In genomic region chr12:56119361-56119796, GRCh38 we compare ENCODE assay signal across 8 cellular contexts. TPM values are rescaled to one million over a fixed set of nuclear protein-coding genes. Genes with fewer than 3 reads are reported as not detected.
DNase-seq lines count a peak whose midpoint lies in the region; ATAC-seq and TF ChIP-seq lines count a peak whose summit lies in the region.

No MANE protein-coding gene starts in this region.

- ATAC-seq in SK-N-SH treated with all-trans-retinoic acid at 6 μM for 48 hours (peak; percentile 49), left cardiac atrium (peak; percentile 48 to 53), HG02623 (IDR thresholded peaks at IDR 0.05; ENCODE audit: unreplicated experiment) (no peak), GM21619 (IDR thresholded peaks at IDR 0.05; ENCODE audit: unreplicated experiment) (no peak)

- H3K14ac ChIP-seq in trophoblast cell (ENCODE audit: low read length) = no peak overlapping the region

- no peak overlapping the region for H3K4me3 ChIP-seq in trophoblast cell (ENCODE audit: low read depth, low read length)

- H3K4me1 ChIP-seq in trophoblast cell (ENCODE audit: control insufficient read depth in 1 of 2, insufficient read depth in 2 of 2, low read length in 2 of 2) = peaks cover 6 to 12% of the 10 kb centered on the region in 2 experiments

- H3K4ac ChIP-seq in trophoblast cell (ENCODE audit: low read depth, low read length) = no peak overlapping the region

- no peaks in the 10 kb centered on the region for H3K27me3 ChIP-seq in trophoblast cell (ENCODE audit: insufficient read depth, low read length)

- H3K23ac ChIP-seq in trophoblast cell (ENCODE audit: low read length) = no peak overlapping the region

- intact Hi-C loops in left cardiac atrium (cut with DNase I) = loop anchor here in 1 of 2 donors (2.0 to 5.0 kb wide), 2 partner anchors 38 to 69 kb away; partner anchors contain the start of genes MYL6 and SMARCC2

- H3K4me2 ChIP-seq in trophoblast cell (ENCODE audit: low read length) = peak overlapping the region; percentile 82

- peak; percentile 71 for DNase-seq in GF-D8 (lab: John Stamatoyannopoulos, UW)
- DNase-seq in NCI-H1092 treated with DMSO at 0.1 percent for 48 hours (lab: John Stamatoyannopoulos, UW) = peak; percentile 61
- peak in 41 of 58 donors; percentile 1 to 65 (median 27) for DNase-seq in anterior cingulate cortex (lab: John Stamatoyannopoulos, UW)
- DNase-seq in left cardiac atrium = peak; percentile 81
- DNase-seq in trophoblast cell = peak; percentile 79 to 95

- no peak overlapping the region for H2AK5ac ChIP-seq in trophoblast cell (ENCODE audit: low read length)

- H2BK12ac ChIP-seq in trophoblast cell (ENCODE audit: low read length) = no peak overlapping the region

- H4K8ac ChIP-seq in trophoblast cell (ENCODE audit: low read depth, low read length) = no peak overlapping the region

- H3K79me2 ChIP-seq in trophoblast cell (ENCODE audit: control insufficient read depth, insufficient read depth, low read length, poor library complexity) = peaks cover 8% of the 10 kb centered on the region

- H3K79me1 ChIP-seq in trophoblast cell (ENCODE audit: low read length) = peaks cover 12% of the 10 kb centered on the region

- no peak overlapping the region for H3K9ac ChIP-seq in trophoblast cell (ENCODE audit: low read length)

- no peaks in the 10 kb centered on the region for H3K9me3 ChIP-seq in trophoblast cell (ENCODE audit: insufficient read depth, low read depth, low read length)

- no peak overlapping the region for H4K91ac ChIP-seq in trophoblast cell (ENCODE audit: low read depth, low read length)

- no CpG with 5 or more reads among the region's 2 CpGs for WGBS in trophoblast cell (ENCODE audit: extremely low coverage, insufficient coverage, insufficient read length)

- no peak overlapping the region for H2AFZ ChIP-seq in trophoblast cell (ENCODE audit: insufficient read depth, low read length, poor library complexity)

- no peak overlapping the region for H3K27ac ChIP-seq in trophoblast cell (ENCODE audit: low read depth, low read length)

- no peak overlapping the region for H2BK120ac ChIP-seq in trophoblast cell (ENCODE audit: insufficient read depth, low read length, poor library complexity)

- H4K12ac ChIP-seq in trophoblast cell (ENCODE audit: low read depth, low read length) = no peak overlapping the region

- peaks cover 7 to 12% of the 10 kb centered on the region in 2 experiments for H3K36me3 ChIP-seq in trophoblast cell (ENCODE audit: control insufficient read depth in 1 of 2, insufficient read depth in 2 of 2, low read length in 2 of 2)

- no peak overlapping the region for H2BK5ac ChIP-seq in trophoblast cell (ENCODE audit: low read depth, low read length, poor library complexity)

- no peak overlapping the region for H3K18ac ChIP-seq in trophoblast cell (ENCODE audit: low read length)

TF ChIP-seq in SK-N-SH treated with all-trans-retinoic acid at 6 μM for 48 hours, 23 proteins besides CTCF, POLR2A, EP300 and RAD21:
- TF ChIP-seq ISL1 (CRISPR knock-in tag; IDR thresholded peaks at IDR 0.05) = no peak
- TF ChIP-seq ZC3H10 (CRISPR knock-in tag; IDR thresholded peaks at IDR 0.05) = no peak
- no peak for TF ChIP-seq ZNF8 (CRISPR knock-in tag; IDR thresholded peaks at IDR 0.05)
- no peak for TF ChIP-seq CREB5 (CRISPR knock-in tag; IDR thresholded peaks at IDR 0.05; ENCODE audit: low read depth)
- TF ChIP-seq CSRNP3 (CRISPR knock-in tag; IDR thresholded peaks at IDR 0.05) = no peak
- no peak for TF ChIP-seq SNAI2 (CRISPR knock-in tag; IDR thresholded peaks at IDR 0.05)
- TF ChIP-seq PPARA (CRISPR knock-in tag; IDR thresholded peaks at IDR 0.05; ENCODE audit: borderline replicate concordance) = no peak
- no peak for TF ChIP-seq OSR1 (CRISPR knock-in tag; IDR thresholded peaks at IDR 0.05)
- no peak for TF ChIP-seq TOX (CRISPR knock-in tag; IDR thresholded peaks at IDR 0.05; ENCODE audit: borderline replicate concordance)
- TF ChIP-seq PATZ1 (CRISPR knock-in tag; IDR thresholded peaks at IDR 0.05; ENCODE audit: borderline replicate concordance) = no peak; the same call in 1 of the 2 replicates
- TF ChIP-seq ARNTL (CRISPR knock-in tag; IDR thresholded peaks at IDR 0.05; ENCODE audit: borderline replicate concordance, low read depth) = no peak
- no peak for TF ChIP-seq ZNF70 (CRISPR knock-in tag; IDR thresholded peaks at IDR 0.05)
- no peak for TF ChIP-seq TCF4 (CRISPR knock-in tag; IDR thresholded peaks at IDR 0.05; ENCODE audit: borderline replicate concordance)
- no peak for TF ChIP-seq ESRRG (CRISPR knock-in tag; IDR thresholded peaks at IDR 0.05)
TF ChIP-seq in SK-N-SH treated with all-trans-retinoic acid at 6 μM for 48 hours: peak in this region for 0.

RNA-seq across cellular contexts. Expression of gene ZC3H10, which starts 1.3 kb away (rescaled TPM):
- total RNA-seq in left cardiac atrium = 1 to 10 TPM; 6.6 to 7.6 TPM
- polyA plus RNA-seq in trophoblast cell (2013) = 2.0 TPM in 2 replicates

RNA-seq across cellular contexts. Expression of gene RPL41, which starts 2.9 kb away (rescaled TPM):
- 1,000 to 10,000 TPM; 2,192 to 2,337 TPM for total RNA-seq in left cardiac atrium
- 9,463 and 9,643 TPM in 2 replicates for polyA plus RNA-seq in trophoblast cell (2013)

RNA-seq across cellular contexts. Expression of gene ESYT1, which starts 8.7 kb away (rescaled TPM):
- total RNA-seq in left cardiac atrium = 10 to 100 TPM; 54.1 to 63.9 TPM
- polyA plus RNA-seq in trophoblast cell (2013) = 56.2 and 64.3 TPM in 2 replicates

RNA-seq across cellular contexts. Expression of gene PA2G4, which starts 15.0 kb away (rescaled TPM):
- 10 to 100 TPM; 60.4 to 83.9 TPM for total RNA-seq in left cardiac atrium
- polyA plus RNA-seq in trophoblast cell (2013) = 131 and 133 TPM in 2 replicates

RNA-seq across cellular contexts. Expression of gene MYL6B, which starts 33.0 kb away (rescaled TPM):
- total RNA-seq in left cardiac atrium = 10 to 100 TPM; 40.5 to 42.5 TPM
- polyA plus RNA-seq in trophoblast cell (2013) = 91.8 and 91.9 TPM in 2 replicates

Comparison
In these comparisons a context has a peak if more than half of its experiments do, and no peak if none do; other contexts are left out.
1. DNase-seq: peak in every context shown above with its lines; median percentile 87 in trophoblast cell; 81 in left cardiac atrium; 71 in GF-D8; 61 in NCI-H1092 treated with DMSO at 0.1 percent for 48 hours; 27 in anterior cingulate cortex.
2. ATAC-seq: peak in SK-N-SH treated with all-trans-retinoic acid at 6 μM for 48 hours (single experiment) and left cardiac atrium (2 of 2); none in HG02623 (single experiment) and GM21619 (single experiment).